Comparison of ENCODE assay signal across 25 cellular contexts in genomic region chr1:28302247-28302646, GRCh38.
"Had no signal": no experiment of that assay in that cellular context is flagged by ENCODE, and none has a peak within 500 bp of the region (broad histone marks: within the 10 kb centered on the region; RNA-seq: fewer than 3 reads in every experiment).

No MANE protein-coding gene starts in this region.

- H3K27ac ChIP-seq: colonic mucosa, epithelial cell of prostate, esophagus squamous epithelium, gastrocnemius medialis, heart right ventricle, left lung, lower lobe of right lung had no signal

- H3K4me3 ChIP-seq: colonic mucosa, esophagus squamous epithelium, gastrocnemius medialis, heart right ventricle, left lung, lower lobe of right lung had no signal

- ATAC-seq: effector memory CD8-positive, alpha-beta T cell; esophagus mucosa; gastrocnemius medialis; heart right ventricle; left cardiac atrium; left lung; left ventricle myocardium superior; lower lobe of right lung had no signal

- H3K9me3 Mint-ChIP-seq: dendritic cell treated with granulocyte-macrophage colony-stimulating factor and Interleukin-4, amounts not matched to agents 40 ng/mL and 50 ng/mL, for 4 days; effector memory CD8-positive, alpha-beta T cell; endodermal cell; memory B cell had no signal

- H3K9me3 ChIP-seq: colonic mucosa, esophagus squamous epithelium, gastrocnemius medialis, heart right ventricle, left lung, lower lobe of right lung had no signal

- H3K4me3 Mint-ChIP-seq: dendritic cell treated with granulocyte-macrophage colony-stimulating factor and Interleukin-4, amounts not matched to agents 40 ng/mL and 50 ng/mL, for 4 days; effector memory CD8-positive, alpha-beta T cell; endodermal cell; memory B cell had no signal

- DNase-seq: colonic mucosa; cortex of kidney; effector CD8-positive, alpha-beta T cell; effector memory CD8-positive, alpha-beta T cell; endodermal cell; erythroblast; esophagus squamous epithelium; foreskin fibroblast; gastrocnemius medialis; glutamatergic neuron; head of caudate nucleus; heart right ventricle; hippocampal formation; left cardiac atrium; left lung; left ventricle myocardium superior; lower lobe of right lung; mesendoderm; midbrain had no signal

- H3K27me3 Mint-ChIP-seq: dendritic cell treated with granulocyte-macrophage colony-stimulating factor and Interleukin-4, amounts not matched to agents 40 ng/mL and 50 ng/mL, for 4 days had no signal

- H3K27ac Mint-ChIP-seq: dendritic cell treated with granulocyte-macrophage colony-stimulating factor and Interleukin-4, amounts not matched to agents 40 ng/mL and 50 ng/mL, for 4 days; effector memory CD8-positive, alpha-beta T cell; endodermal cell; memory B cell had no signal

- H3K36me3 ChIP-seq: colonic mucosa, esophagus squamous epithelium, gastrocnemius medialis, heart right ventricle, left lung, lower lobe of right lung had no signal

- FAIRE-seq: islet of Langerhans, keratinocyte had no signal

- H3K4me1 ChIP-seq: colonic mucosa, esophagus squamous epithelium, gastrocnemius medialis, lower lobe of right lung had no signal

- H3K27me3 ChIP-seq: colonic mucosa, esophagus squamous epithelium, gastrocnemius medialis, left lung had no signal
